In the genomic region with DNA sequence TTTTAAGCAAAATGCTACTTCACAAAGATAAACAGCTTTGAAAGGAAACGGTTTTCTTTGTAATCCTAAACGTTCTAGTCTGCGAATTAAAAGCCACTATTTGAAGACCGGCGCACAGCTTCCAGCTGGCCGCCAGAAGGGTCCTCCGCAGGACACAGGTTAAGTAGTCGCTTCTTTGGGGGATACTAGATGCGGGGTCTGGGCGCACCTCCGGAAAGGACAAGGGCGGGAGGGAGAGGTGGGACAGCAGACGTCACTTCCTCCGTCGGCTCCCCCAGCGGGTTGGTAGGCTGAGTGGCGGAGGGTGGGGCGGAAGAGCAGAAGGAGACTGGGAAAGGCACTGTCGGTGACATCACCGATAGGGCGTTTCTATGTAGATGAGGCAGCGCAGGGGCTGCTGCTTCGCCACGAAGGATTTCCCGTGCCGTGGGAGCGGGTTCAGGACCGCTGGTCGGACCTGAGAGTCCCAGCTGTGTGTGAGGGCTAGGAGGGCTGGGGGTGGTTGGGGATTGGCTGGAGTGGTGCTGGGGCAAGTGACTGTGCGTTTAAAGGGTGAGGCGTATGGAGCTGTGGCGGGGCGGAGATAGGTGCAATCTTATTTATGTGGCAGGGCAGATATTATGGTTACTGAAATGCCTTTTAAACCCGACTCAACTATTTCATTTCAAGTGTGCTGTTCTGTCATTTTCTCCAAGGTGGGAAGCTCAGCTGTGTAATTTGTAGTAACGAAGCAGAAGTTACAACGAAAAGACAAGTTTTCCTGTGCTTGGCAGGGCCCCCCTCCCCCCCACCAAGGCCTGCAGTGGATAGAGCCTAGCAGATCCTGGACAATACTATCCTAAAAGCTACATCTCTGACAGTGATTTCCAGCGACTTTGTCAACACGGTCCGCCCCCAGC, we compare ENCODE assay signal across 8 cellular contexts.
DNase-seq lines count a peak whose midpoint lies in the region; ATAC-seq and TF ChIP-seq lines count a peak whose summit lies in the region.
"Not testable (repeated sequence)": the region's sequence is repeated elsewhere in the genome, so short reads cannot be mapped to it uniquely, and the experiment has no call there.

No MANE protein-coding gene starts in this region.

- H3K27ac ChIP-seq in HEK293 (ENCODE audit: extremely low read depth, low read depth, low read length), result peak overlapping the region; percentile 85
- peak overlapping the region; percentile 92 for H3K27ac ChIP-seq in RWPE1
- peak overlapping the region; percentile 85 for H3K27ac ChIP-seq in temporal lobe (ENCODE audit: low read depth, low read length)

- intact Hi-C loops in natural killer cell (cut with micrococcal nuclease), result not testable (repeated sequence)

- H3K4me3 Mint-ChIP-seq in natural killer cell, result peak overlapping the region; percentile 87

- not testable (repeated sequence) for H4K20me1 ChIP-seq in Loucy (ENCODE audit: insufficient read depth, low read length, poor library complexity, severe bottlenecking)

- H3K79me2 ChIP-seq in Loucy (ENCODE audit: insufficient read depth, low read length), result not testable (repeated sequence)

- H3K9me2 ChIP-seq in Loucy (replicated peaks; ENCODE audit: low read depth, low read length), result not testable (repeated sequence)

- DNase-seq in GM04504 (ENCODE audit: low read depth), result peak; percentile 85
- not testable (repeated sequence) for DNase-seq in RWPE1 (ENCODE audit: low spot score)
- DNase-seq in activated gamma-delta T cell treated with Interleukin-2 at 50 U/mL for 16 hours, result peak; percentile 25
- peak; percentile 96 for DNase-seq in fibroblast of the conjunctiva (ENCODE audit: low read depth)
- DNase-seq in natural killer cell, result peak; percentile 61

- H3K36me3 ChIP-seq in HEK293 (ENCODE audit: control insufficient read depth in 2 of 2, insufficient read depth in 1 of 2, low read length in 2 of 2); Loucy (ENCODE audit: insufficient read depth, low read length): not testable (repeated sequence)

- H3K27ac Mint-ChIP-seq in natural killer cell, result peak overlapping the region; percentile 96 to 99

- not testable (repeated sequence) for H3K27me3 Mint-ChIP-seq in natural killer cell (ENCODE audit: low read depth in 2 of 2)

- H3K4me1 ChIP-seq in HEK293 (ENCODE audit: control insufficient read depth, insufficient read depth, low read length); Loucy (ENCODE audit: insufficient read depth, low read length, poor library complexity, severe bottlenecking): not testable (repeated sequence)

- peak; percentile 88 to 97 (median 90) for ATAC-seq in natural killer cell

- CTCF ChIA-PET in HEK293 (lab: Yijun Ruan, JAX); RWPE1 (lab: Yijun Ruan, JAX): not testable (repeated sequence)

- not testable (repeated sequence) for H3K9me3 ChIP-seq in HEK293 (ENCODE audit: control insufficient read depth, insufficient read depth, low read depth, low read length); Loucy (ENCODE audit: insufficient read depth, low read depth, low read length)

- H3F3A ChIP-seq in Loucy (ENCODE audit: low read depth), result not testable (repeated sequence)

- H3K9ac ChIP-seq in Loucy (ENCODE audit: low read depth, low read length, poor library complexity, severe bottlenecking), result peak overlapping the region; percentile 75

- not testable (repeated sequence) for TF ChIP-seq CTCF in HEK293 (tag by site-specific recombination; IDR thresholded peaks at IDR 0.05); Loucy (conservative IDR thresholded peaks at IDR 0.05; ENCODE audit: low read length); RWPE1 (conservative IDR thresholded peaks at IDR 0.05; ENCODE audit: low read depth); natural killer cell (IDR thresholded peaks at IDR 0.05)

- H3K4me3 ChIP-seq in HEK293 (ENCODE audit: low read depth, low read length) (peak overlapping the region; percentile 42), Loucy (ENCODE audit: low read length, poor library complexity, severe bottlenecking) (peak overlapping the region; percentile 75)

- H3K36me3 Mint-ChIP-seq in natural killer cell, result not testable (repeated sequence)

- not testable (repeated sequence) for H3K9me3 Mint-ChIP-seq in natural killer cell

- 0 out of 2 replicates have a peak overlapping the region, but pooled peaks have one; percentile 64 for H2AFZ ChIP-seq in Loucy (ENCODE audit: low read length)

- POLR2A ChIA-PET in HEK293 (lab: Yijun Ruan, JAX), result interaction anchor here (1.0 to 1.2 kb wide), 2 partner anchors 10 to 697 kb away, joined by 7 to 53 read pairs; no protein-coding TSS in a partner anchor
- POLR2A ChIA-PET in RWPE1 (lab: Yijun Ruan, JAX; ENCODE audit: low non-redundant PET), result interaction anchor here (0.6 kb wide), 2 partner anchors 10 to 1505 kb away, joined by 3 to 8 read pairs; no protein-coding TSS in a partner anchor

- H3K4me1 Mint-ChIP-seq in natural killer cell, result peaks cover 11 to 12% of the 10 kb centered on the region in 2 donors

- H3K4me2 ChIP-seq in Loucy (ENCODE audit: low read depth, low read length, poor library complexity, severe bottlenecking), result peak overlapping the region; percentile 76

- not testable (repeated sequence) for H3K27me3 ChIP-seq in Loucy (ENCODE audit: insufficient read depth, low read length, poor library complexity, severe bottlenecking)

TF ChIP-seq in HEK293, 187 proteins besides CTCF, POLR2A, EP300 and RAD21 (continues in another document):
- TF ChIP-seq ZBTB8A (tag by site-specific recombination; IDR thresholded peaks at IDR 0.05) (peak; percentile 51), ZBTB21 (tag by site-specific recombination; IDR thresholded peaks at IDR 0.05) (peak; percentile 80), FEZF1 (tag by site-specific recombination; IDR thresholded peaks at IDR 0.05) (peak; percentile 84), ZXDB (tag by site-specific recombination; IDR thresholded peaks at IDR 0.05) (peak; percentile 93), KLF10 (tag by site-specific recombination; IDR thresholded peaks at IDR 0.05) (peak; percentile 80), SP7 (tag by site-specific recombination; IDR thresholded peaks at IDR 0.05) (peak; percentile 80), SP3 (tag by site-specific recombination; IDR thresholded peaks at IDR 0.05) (peak; percentile 59), ZNF600 (tag by site-specific recombination; IDR thresholded peaks at IDR 0.05) (peak; percentile 65), KLF8 (tag by site-specific recombination; IDR thresholded peaks at IDR 0.05) (peak; percentile 75), ZBTB20 (tag by site-specific recombination; IDR thresholded peaks at IDR 0.05) (peak; percentile 66), ZEB2 (tag by site-specific recombination; IDR thresholded peaks at IDR 0.05) (peak; percentile 63), KLF7 (tag by site-specific recombination; IDR thresholded peaks at IDR 0.05; ENCODE audit: borderline replicate concordance) (0 out of 2 replicates have a peak, but pooled peaks have one; percentile 19), ZBTB17 (tag by site-specific recombination; IDR thresholded peaks at IDR 0.05) (peak; percentile 66), ZFP37 (tag by site-specific recombination; IDR thresholded peaks at IDR 0.05) (peak; percentile 15; the same call in 1 of the 2 replicates), KLF1 (tag by site-specific recombination; IDR thresholded peaks at IDR 0.05) (peak; percentile 36; the same call in 1 of the 2 replicates)
- TF ChIP-seq, protein P1, sequence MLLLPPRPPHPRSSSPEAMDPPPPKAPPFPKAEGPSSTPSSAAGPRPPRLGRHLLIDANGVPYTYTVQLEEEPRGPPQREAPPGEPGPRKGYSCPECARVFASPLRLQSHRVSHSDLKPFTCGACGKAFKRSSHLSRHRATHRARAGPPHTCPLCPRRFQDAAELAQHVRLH (tag by site-specific recombination; IDR thresholded peaks at IDR 0.05), result 0 out of 2 replicates have a peak, but pooled peaks have one; percentile 15
- TF ChIP-seq, protein P2, sequence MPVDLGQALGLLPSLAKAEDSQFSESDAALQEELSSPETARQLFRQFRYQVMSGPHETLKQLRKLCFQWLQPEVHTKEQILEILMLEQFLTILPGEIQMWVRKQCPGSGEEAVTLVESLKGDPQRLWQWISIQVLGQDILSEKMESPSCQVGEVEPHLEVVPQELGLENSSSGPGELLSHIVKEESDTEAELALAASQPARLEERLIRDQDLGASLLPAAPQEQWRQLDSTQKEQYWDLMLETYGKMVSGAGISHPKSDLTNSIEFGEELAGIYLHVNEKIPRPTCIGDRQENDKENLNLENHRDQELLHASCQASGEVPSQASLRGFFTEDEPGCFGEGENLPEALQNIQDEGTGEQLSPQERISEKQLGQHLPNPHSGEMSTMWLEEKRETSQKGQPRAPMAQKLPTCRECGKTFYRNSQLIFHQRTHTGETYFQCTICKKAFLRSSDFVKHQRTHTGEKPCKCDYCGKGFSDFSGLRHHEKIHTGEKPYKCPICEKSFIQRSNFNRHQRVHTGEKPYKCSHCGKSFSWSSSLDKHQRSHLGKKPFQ (tag by site-specific recombination; IDR thresholded peaks at IDR 0.05), result peak; percentile 74
